1 cellular context compared by ENCODE assay signal in genomic region chr1:63368131-63368530, GRCh38.
TF ChIP-seq lines count a peak whose summit lies in the region.

No MANE protein-coding gene starts in this region.

TF ChIP-seq in HepG2, 621 proteins besides CTCF, POLR2A, EP300 and RAD21:
- TF ChIP-seq ZNF678 (CRISPR knock-in tag; IDR thresholded peaks at IDR 0.05) (no peak), SNAPC5 (CRISPR knock-in tag; IDR thresholded peaks at IDR 0.05; ENCODE audit: borderline replicate concordance) (no peak), GABPA (IDR thresholded peaks at IDR 0.05; ENCODE audit: low read depth, low read length) (no peak), GABPA (CRISPR knock-in tag; IDR thresholded peaks at IDR 0.05; ENCODE audit: low read depth) (no peak), NFATC3 (CRISPR knock-in tag; IDR thresholded peaks at IDR 0.05) (no peak), DNMT1 (CRISPR knock-in tag; IDR thresholded peaks at IDR 0.05) (no peak), ZBTB40 (IDR thresholded peaks at IDR 0.05) (no peak), ZBTB40 (CRISPR knock-in tag; IDR thresholded peaks at IDR 0.05) (no peak), ZNF414 (CRISPR knock-in tag; IDR thresholded peaks at IDR 0.05) (0 out of 2 replicates have a peak, but pooled peaks have one; percentile 14)
